In the genomic region with DNA sequence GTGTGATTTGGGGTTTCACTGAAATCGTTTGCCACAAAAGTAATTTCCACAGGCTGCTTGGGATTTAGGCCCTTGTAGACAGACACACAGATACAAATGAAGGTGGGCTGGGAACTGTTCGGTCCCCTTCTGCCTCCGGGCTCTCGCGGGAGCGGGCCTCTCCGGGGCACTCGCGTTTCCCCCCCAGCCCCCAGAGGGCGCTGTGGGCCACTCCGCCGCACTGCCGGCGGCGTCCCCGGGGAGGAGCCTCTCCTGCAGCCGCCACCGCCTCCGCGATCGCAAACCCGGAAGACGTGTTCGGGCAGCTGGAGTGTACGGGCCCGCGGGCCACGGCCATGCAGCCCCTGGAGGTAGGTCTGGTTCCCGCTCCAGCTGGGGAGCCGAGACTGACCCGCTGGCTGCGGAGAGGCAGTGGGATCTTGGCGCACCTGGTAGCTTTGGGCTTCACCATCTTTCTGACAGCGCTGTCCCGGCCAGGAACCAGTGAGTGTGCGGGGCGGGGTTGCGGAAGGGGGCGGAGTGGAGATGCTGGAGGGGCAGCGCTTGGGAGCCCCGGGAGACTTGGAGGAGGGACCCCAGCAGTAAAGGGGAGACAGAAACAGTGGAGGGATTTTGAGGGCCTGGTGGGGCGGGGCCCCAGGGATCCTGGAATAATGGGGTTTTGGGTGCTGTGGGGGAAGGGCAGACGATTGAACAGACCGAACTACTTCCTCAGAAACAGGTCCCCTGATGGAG, we compare ENCODE assay signal across 8 cellular contexts. TPM values are rescaled to one million over a fixed set of nuclear protein-coding genes. Genes with fewer than 3 reads are reported as not detected.
DNase-seq lines count a peak whose midpoint lies in the region; ATAC-seq, FAIRE-seq and TF ChIP-seq lines count a peak whose summit lies in the region.

A gene with protein sequence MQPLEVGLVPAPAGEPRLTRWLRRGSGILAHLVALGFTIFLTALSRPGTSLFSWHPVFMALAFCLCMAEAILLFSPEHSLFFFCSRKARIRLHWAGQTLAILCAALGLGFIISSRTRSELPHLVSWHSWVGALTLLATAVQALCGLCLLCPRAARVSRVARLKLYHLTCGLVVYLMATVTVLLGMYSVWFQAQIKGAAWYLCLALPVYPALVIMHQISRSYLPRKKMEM (plus strand): TSS at position 290 of the 735 bp plus-strand sequence. CDS start 46 bp downstream, at position 336.

- no peaks in the 10 kb centered on the region for H3K27me3 Mint-ChIP-seq in activated T-helper 17 cell treated with anti-CD3 and anti-CD28 coated beads, Interleukin-2, amount 50 U/mL, for 72 hours
- H3K27me3 Mint-ChIP-seq in nephron progenitor cell (ENCODE audit: low read depth, poor library complexity): no peaks in the 10 kb centered on the region
- H3K27me3 Mint-ChIP-seq in stimulated activated naive CD8-positive, alpha-beta T cell treated with anti-CD3 and anti-CD28 coated beads, Interleukin-15, amount 100 ng/mL, for 72 hours: no peaks in the 10 kb centered on the region

- no peak for FAIRE-seq in RCC 7860 (lab: Jason Lieb, UNC)

- peaks cover 42% of the 10 kb centered on the region for H3K36me3 Mint-ChIP-seq in activated T-helper 17 cell treated with anti-CD3 and anti-CD28 coated beads, Interleukin-2, amount 50 U/mL, for 72 hours (ENCODE audit: low read depth)
- peaks cover 7% of the 10 kb centered on the region for H3K36me3 Mint-ChIP-seq in nephron progenitor cell (ENCODE audit: low read depth)

- peaks cover 12% of the 10 kb centered on the region for H3K4me1 Mint-ChIP-seq in activated T-helper 17 cell treated with anti-CD3 and anti-CD28 coated beads, Interleukin-2, amount 50 U/mL, for 72 hours
- peaks cover 49% of the 10 kb centered on the region for H3K4me1 Mint-ChIP-seq in nephron progenitor cell
- H3K4me1 Mint-ChIP-seq in stimulated activated naive CD8-positive, alpha-beta T cell treated with anti-CD3 and anti-CD28 coated beads, Interleukin-15, amount 100 ng/mL, for 72 hours: peaks cover 51% of the 10 kb centered on the region

- ATAC-seq in GM21576 (IDR thresholded peaks at IDR 0.05; ENCODE audit: unreplicated experiment): peak; percentile 86
- ATAC-seq in activated T-helper 17 cell treated with anti-CD3 and anti-CD28 coated beads, Interleukin-2, amount 50 U/mL, for 72 hours (replicated peaks): peak; percentile 93
- peak; percentile 90 for ATAC-seq in stimulated activated naive CD8-positive, alpha-beta T cell treated with anti-CD3 and anti-CD28 coated beads, Interleukin-15, amount 100 ng/mL, for 72 hours

- peak; percentile 40; the same call in 1 of the 2 replicates for TF ChIP-seq RAD21 in Ishikawa (IDR thresholded peaks at IDR 0.05; ENCODE audit: low read depth)

- peak; percentile 95 for DNase-seq in Daoy (ENCODE audit: low read depth)
- peak; percentile 65 for DNase-seq in RCC 7860 (ENCODE audit: low spot score)
- DNase-seq in fibroblast of peridontal ligament (ENCODE audit: extremely low read depth): peak; percentile 70
- peak; percentile 91 for DNase-seq in nephron progenitor cell
- peak; percentile 91 to 93 for DNase-seq in stimulated activated naive CD8-positive, alpha-beta T cell treated with anti-CD3 and anti-CD28 coated beads, Interleukin-15, amount 100 ng/mL, for 72 hours

- H3K27ac Mint-ChIP-seq in activated T-helper 17 cell treated with anti-CD3 and anti-CD28 coated beads, Interleukin-2, amount 50 U/mL, for 72 hours: peak within 1 kb of the TSS; percentile 91
- peak within 1 kb of the TSS; percentile 83 for H3K27ac Mint-ChIP-seq in nephron progenitor cell
- H3K27ac Mint-ChIP-seq in stimulated activated naive CD8-positive, alpha-beta T cell treated with anti-CD3 and anti-CD28 coated beads, Interleukin-15, amount 100 ng/mL, for 72 hours: peak within 1 kb of the TSS; percentile 92 to 96

- no peak for TF ChIP-seq EP300 in Ishikawa (IDR thresholded peaks at IDR 0.05; ENCODE audit: borderline replicate concordance)

- TF ChIP-seq CTCF in nephron progenitor cell (IDR thresholded peaks at IDR 0.05): peak; percentile 95

- H3K9me3 Mint-ChIP-seq in activated T-helper 17 cell treated with anti-CD3 and anti-CD28 coated beads, Interleukin-2, amount 50 U/mL, for 72 hours: no peaks in the 10 kb centered on the region
- H3K9me3 Mint-ChIP-seq in nephron progenitor cell: no peaks in the 10 kb centered on the region
- H3K9me3 Mint-ChIP-seq in stimulated activated naive CD8-positive, alpha-beta T cell treated with anti-CD3 and anti-CD28 coated beads, Interleukin-15, amount 100 ng/mL, for 72 hours: no peaks in the 10 kb centered on the region

- H3K4me3 Mint-ChIP-seq in activated T-helper 17 cell treated with anti-CD3 and anti-CD28 coated beads, Interleukin-2, amount 50 U/mL, for 72 hours: peak within 1 kb of the TSS; percentile 95
- peak within 1 kb of the TSS; percentile 92 for H3K4me3 Mint-ChIP-seq in nephron progenitor cell
- H3K4me3 Mint-ChIP-seq in stimulated activated naive CD8-positive, alpha-beta T cell treated with anti-CD3 and anti-CD28 coated beads, Interleukin-15, amount 100 ng/mL, for 72 hours: peak within 1 kb of the TSS; percentile 96 to 99

TF ChIP-seq in Ishikawa, 13 proteins besides CTCF, POLR2A, EP300 and RAD21:
- TF ChIP-seq, protein P1, sequence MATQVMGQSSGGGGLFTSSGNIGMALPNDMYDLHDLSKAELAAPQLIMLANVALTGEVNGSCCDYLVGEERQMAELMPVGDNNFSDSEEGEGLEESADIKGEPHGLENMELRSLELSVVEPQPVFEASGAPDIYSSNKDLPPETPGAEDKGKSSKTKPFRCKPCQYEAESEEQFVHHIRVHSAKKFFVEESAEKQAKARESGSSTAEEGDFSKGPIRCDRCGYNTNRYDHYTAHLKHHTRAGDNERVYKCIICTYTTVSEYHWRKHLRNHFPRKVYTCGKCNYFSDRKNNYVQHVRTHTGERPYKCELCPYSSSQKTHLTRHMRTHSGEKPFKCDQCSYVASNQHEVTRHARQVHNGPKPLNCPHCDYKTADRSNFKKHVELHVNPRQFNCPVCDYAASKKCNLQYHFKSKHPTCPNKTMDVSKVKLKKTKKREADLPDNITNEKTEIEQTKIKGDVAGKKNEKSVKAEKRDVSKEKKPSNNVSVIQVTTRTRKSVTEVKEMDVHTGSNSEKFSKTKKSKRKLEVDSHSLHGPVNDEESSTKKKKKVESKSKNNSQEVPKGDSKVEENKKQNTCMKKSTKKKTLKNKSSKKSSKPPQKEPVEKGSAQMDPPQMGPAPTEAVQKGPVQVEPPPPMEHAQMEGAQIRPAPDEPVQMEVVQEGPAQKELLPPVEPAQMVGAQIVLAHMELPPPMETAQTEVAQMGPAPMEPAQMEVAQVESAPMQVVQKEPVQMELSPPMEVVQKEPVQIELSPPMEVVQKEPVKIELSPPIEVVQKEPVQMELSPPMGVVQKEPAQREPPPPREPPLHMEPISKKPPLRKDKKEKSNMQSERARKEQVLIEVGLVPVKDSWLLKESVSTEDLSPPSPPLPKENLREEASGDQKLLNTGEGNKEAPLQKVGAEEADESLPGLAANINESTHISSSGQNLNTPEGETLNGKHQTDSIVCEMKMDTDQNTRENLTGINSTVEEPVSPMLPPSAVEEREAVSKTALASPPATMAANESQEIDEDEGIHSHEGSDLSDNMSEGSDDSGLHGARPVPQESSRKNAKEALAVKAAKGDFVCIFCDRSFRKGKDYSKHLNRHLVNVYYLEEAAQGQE (IDR thresholded peaks at IDR 0.05; ENCODE audit: low read depth): no peak
- TF ChIP-seq NFIC (IDR thresholded peaks at IDR 0.05): no peak
- peak; percentile 91 for TF ChIP-seq EGR1 (IDR thresholded peaks at IDR 0.05)
- peak; percentile 69 for TF ChIP-seq TAF1 (IDR thresholded peaks at IDR 0.05; ENCODE audit: low read depth)
- TF ChIP-seq CEBPB (IDR thresholded peaks at IDR 0.05): no peak
- no peak for TF ChIP-seq TEAD4 (IDR thresholded peaks at IDR 0.05)
- TF ChIP-seq TCF12 (IDR thresholded peaks at IDR 0.05; ENCODE audit: low read depth): 0 out of 2 replicates have a peak, but pooled peaks have one; percentile 58
- TF ChIP-seq FOXM1 (IDR thresholded peaks at IDR 0.05; ENCODE audit: borderline replicate concordance, low read depth): no peak
- TF ChIP-seq, protein P2, sequence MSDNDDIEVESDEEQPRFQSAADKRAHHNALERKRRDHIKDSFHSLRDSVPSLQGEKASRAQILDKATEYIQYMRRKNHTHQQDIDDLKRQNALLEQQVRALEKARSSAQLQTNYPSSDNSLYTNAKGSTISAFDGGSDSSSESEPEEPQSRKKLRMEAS (IDR thresholded peaks at IDR 0.05): peak; percentile 82
- peak; percentile 54; the same call in 1 of the 2 replicates for TF ChIP-seq YY1 (IDR thresholded peaks at IDR 0.05; ENCODE audit: low read depth)
- peak; percentile 85; the same call in 1 of the 2 replicates for TF ChIP-seq ZBTB7A (IDR thresholded peaks at IDR 0.05; ENCODE audit: low read depth)
- TF ChIP-seq, protein P3, sequence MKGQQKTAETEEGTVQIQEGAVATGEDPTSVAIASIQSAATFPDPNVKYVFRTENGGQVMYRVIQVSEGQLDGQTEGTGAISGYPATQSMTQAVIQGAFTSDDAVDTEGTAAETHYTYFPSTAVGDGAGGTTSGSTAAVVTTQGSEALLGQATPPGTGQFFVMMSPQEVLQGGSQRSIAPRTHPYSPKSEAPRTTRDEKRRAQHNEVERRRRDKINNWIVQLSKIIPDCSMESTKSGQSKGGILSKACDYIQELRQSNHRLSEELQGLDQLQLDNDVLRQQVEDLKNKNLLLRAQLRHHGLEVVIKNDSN (IDR thresholded peaks at IDR 0.05): no peak

RNA-seq across cellular contexts. Expression of the gene that starts here (rescaled TPM):
- total RNA-seq in Daoy (2014; rRNA removed; shearing (Covaris generic)): 5.8 and 9.2 TPM in 2 replicates
- total RNA-seq in activated T-helper 17 cell treated with anti-CD3 and anti-CD28 coated beads, Interleukin-2, amount 50 U/mL, for 72 hours: 10 to 100 TPM in 1 of 2 donors, 1 to 10 TPM in 1; 7.6 to 19.2 TPM

Comparison
In these comparisons a context has a peak if more than half of its experiments do, and no peak if none do; other contexts are left out.
1. Peak in every context shown above with its lines: DNase-seq and ATAC-seq.